8 cellular contexts compared by ENCODE assay signal in the genomic region with DNA sequence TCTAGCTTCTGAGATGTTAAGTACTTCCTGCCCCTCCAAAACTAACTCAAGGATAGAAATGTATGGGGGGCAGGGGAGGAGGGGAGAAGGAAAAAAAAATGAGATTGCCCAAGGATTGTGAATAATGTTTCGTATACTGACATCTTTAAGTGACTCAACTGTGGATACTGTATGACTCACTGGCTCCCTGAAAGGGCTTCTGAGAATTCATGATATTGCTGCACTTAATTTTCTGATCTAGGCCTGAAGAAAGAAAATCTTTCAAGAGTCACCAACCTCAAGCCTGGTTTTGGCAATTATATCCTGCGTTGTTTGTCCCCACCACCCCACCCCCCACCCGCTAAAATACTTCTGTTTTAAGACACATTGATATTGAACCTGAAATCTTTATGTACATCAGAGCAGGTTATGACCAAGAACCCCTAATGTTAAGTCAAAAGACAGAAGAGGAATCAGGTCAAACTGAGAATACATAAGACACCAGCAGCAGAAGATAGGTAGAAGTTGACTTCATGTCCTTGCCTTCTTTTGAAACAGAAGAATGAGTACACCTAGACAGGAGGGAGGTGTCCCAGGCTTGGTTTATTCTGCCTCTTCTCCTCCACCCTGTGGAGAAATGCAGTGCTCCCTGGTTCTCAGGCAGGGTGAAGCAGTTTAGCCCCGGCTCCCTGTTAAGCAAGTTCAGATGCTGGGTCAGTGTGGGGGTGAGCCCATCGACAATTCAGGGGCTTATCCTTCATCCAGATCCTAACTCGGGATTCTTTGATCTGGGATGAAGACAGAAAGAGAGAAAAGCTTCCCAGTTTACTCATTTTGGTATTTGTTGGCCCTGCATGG. TPM values are rescaled to one million over a fixed set of nuclear protein-coding genes. Genes with fewer than 3 reads are reported as not detected.
DNase-seq lines count a peak whose midpoint lies in the region; ATAC-seq and TF ChIP-seq lines count a peak whose summit lies in the region.

No MANE protein-coding gene starts in this region.

- 77 to 84% methylated on average over 6 of the region's 6 CpGs for WGBS in upper lobe of left lung, 2 donors

- H3K27ac ChIP-seq in upper lobe of left lung, result no peak overlapping the region

- DNase-seq in AG08395 (ENCODE audit: low spot score) (peak; percentile 87), HPDE6-E6E7 (ENCODE audit: extremely low spot score) (peak; percentile 74), hepatic stellate cell (ENCODE audit: low spot score) (peak; percentile 76), NCI-H2227 treated with DMSO at 0.1 percent for 48 hours (lab: John Stamatoyannopoulos, UW) (no peak), upper lobe of left lung (no peak)
- no peak for DNase-seq in activated T-cell treated with anti-CD3 and anti-CD28 coated beads, Interleukin-2, amount 50 U/mL, for 4 hours

- H3K27me3 Mint-ChIP-seq in activated T-cell treated with anti-CD3 and anti-CD28 coated beads, Interleukin-2, amount 50 U/mL, for 4 hours (ENCODE audit: low read depth), result no peaks in the 10 kb centered on the region

- TF ChIP-seq CTCF in upper lobe of left lung (IDR thresholded peaks at IDR 0.05), result no peak

- peak; percentile 44 to 47 for ATAC-seq in activated T-cell treated with anti-CD3 and anti-CD28 coated beads, Interleukin-2, amount 50 U/mL, for 4 hours
- ATAC-seq in HG03565 (IDR thresholded peaks at IDR 0.05; ENCODE audit: unreplicated experiment), result no peak
- no peak for ATAC-seq in upper lobe of left lung (ENCODE audit: low FRiP score in 2 of 2)
- ATAC-seq in HG03378 (IDR thresholded peaks at IDR 0.05; ENCODE audit: unreplicated experiment), result no peak

- no peaks in the 10 kb centered on the region for H3K9me3 ChIP-seq in upper lobe of left lung

- no peak overlapping the region for H3K4me3 ChIP-seq in upper lobe of left lung

- H3K9me3 Mint-ChIP-seq in activated T-cell treated with anti-CD3 and anti-CD28 coated beads, Interleukin-2, amount 50 U/mL, for 4 hours, result no peaks in the 10 kb centered on the region

- peaks cover 45% of the 10 kb centered on the region for H3K4me1 Mint-ChIP-seq in activated T-cell treated with anti-CD3 and anti-CD28 coated beads, Interleukin-2, amount 50 U/mL, for 4 hours (ENCODE audit: low read depth)

- TF ChIP-seq POLR2A in upper lobe of left lung (IDR thresholded peaks at IDR 0.05), result no peak

- peaks cover 9 to 15% (median 12%) of the 10 kb centered on the region in 4 donors for H3K4me1 ChIP-seq in upper lobe of left lung

- TF ChIP-seq EP300 in upper lobe of left lung (IDR thresholded peaks at IDR 0.05), result no peak

- H3K27me3 ChIP-seq in upper lobe of left lung, result no peaks in the 10 kb centered on the region

- H3K36me3 Mint-ChIP-seq in activated T-cell treated with anti-CD3 and anti-CD28 coated beads, Interleukin-2, amount 50 U/mL, for 4 hours (ENCODE audit: insufficient read depth), result peaks cover 26% of the 10 kb centered on the region

- H3K36me3 ChIP-seq in upper lobe of left lung, result peaks cover 0 to 43% (median 29%) of the 10 kb centered on the region in 4 donors

- H3K4me3 Mint-ChIP-seq in activated T-cell treated with anti-CD3 and anti-CD28 coated beads, Interleukin-2, amount 50 U/mL, for 4 hours, result peak overlapping the region; percentile 53

RNA-seq across cellular contexts. Expression of a gene that starts 3.3 kb away (rescaled TPM):
- 10 to 100 TPM; 19.4 to 21.6 (median 20.9) TPM for total RNA-seq in activated T-cell treated with anti-CD3 and anti-CD28 coated beads, Interleukin-2, amount 50 U/mL, for 4 hours
- 10 to 100 TPM in 5 of 6 donors, 1 to 10 TPM in 1; 7.6 to 53.4 (median 30.4) TPM for total RNA-seq in upper lobe of left lung

RNA-seq across cellular contexts. Expression of a gene that starts 46.3 kb away (rescaled TPM):
- 10 to 100 TPM; 78.5 to 82.0 (median 79.0) TPM for total RNA-seq in activated T-cell treated with anti-CD3 and anti-CD28 coated beads, Interleukin-2, amount 50 U/mL, for 4 hours
- total RNA-seq in upper lobe of left lung, result 10 to 100 TPM; 12.8 to 33.1 (median 24.6) TPM

RNA-seq across cellular contexts. Expression of a gene that starts 56.5 kb away (rescaled TPM):
- total RNA-seq in activated T-cell treated with anti-CD3 and anti-CD28 coated beads, Interleukin-2, amount 50 U/mL, for 4 hours, result 10 to 100 TPM; 94.8 to 99.7 (median 97.7) TPM
- 100 to 1,000 TPM in 1 of 6 donors, 10 to 100 TPM in 5; 41.2 to 111 (median 52.8) TPM for total RNA-seq in upper lobe of left lung

Comparison
In these comparisons a context has a peak if more than half of its experiments do, and no peak if none do; other contexts are left out.
1. DNase-seq: peak in AG08395 (single experiment), HPDE6-E6E7 (single experiment) and hepatic stellate cell (single experiment); none in activated T-cell treated with anti-CD3 and anti-CD28 coated beads, Interleukin-2, amount 50 U/mL, for 4 hours (single experiment), NCI-H2227 treated with DMSO at 0.1 percent for 48 hours (single experiment) and upper lobe of left lung (0 of 2).
2. ATAC-seq: peak in activated T-cell treated with anti-CD3 and anti-CD28 coated beads, Interleukin-2, amount 50 U/mL, for 4 hours (2 of 2); none in HG03565 (single experiment), upper lobe of left lung (0 of 2) and HG03378 (single experiment).